ENCODE assay signal across 14 cellular contexts in the genomic region with DNA sequence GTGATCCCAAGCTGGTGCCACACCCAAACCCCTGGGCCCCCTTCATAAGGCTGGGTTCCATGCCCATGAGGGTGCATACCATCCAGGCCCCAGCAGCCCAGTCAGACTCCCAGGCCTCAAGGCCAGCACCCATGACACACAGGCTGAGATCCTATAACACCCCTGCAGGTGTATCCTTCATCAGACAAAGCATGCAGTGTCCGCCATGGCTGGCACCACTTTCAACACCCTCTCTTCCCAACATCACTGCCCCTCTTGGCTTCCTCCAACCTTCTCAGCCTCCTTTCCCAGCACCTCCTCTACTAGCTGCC. TPM values are rescaled to one million over a fixed set of nuclear protein-coding genes. Genes with fewer than 3 reads are reported as not detected.
DNase-seq lines count a peak whose midpoint lies in the region; ATAC-seq and TF ChIP-seq lines count a peak whose summit lies in the region.
"Had no signal": no experiment of that assay in that cellular context is flagged by ENCODE, and none has a peak within 500 bp of the region (broad histone marks: within the 10 kb centered on the region; RNA-seq: fewer than 3 reads in every experiment).

No MANE protein-coding gene starts in this region.

- H3K36me3 ChIP-seq in BLaER1 (peaks cover 31% of the 10 kb centered on the region), Loucy (ENCODE audit: insufficient read depth, low read length) (no peaks in the 10 kb centered on the region), esophagus squamous epithelium (peaks cover 0 to 12% (median 0%) of the 10 kb centered on the region in 3 donors)
- H3K36me3 ChIP-seq: colonic mucosa, prostate gland had no signal

- H3K4me3 ChIP-seq in BLaER1: no peak overlapping the region
- peak overlapping the region; percentile 2 for H3K4me3 ChIP-seq in Loucy (ENCODE audit: low read length, poor library complexity, severe bottlenecking)
- H3K4me3 ChIP-seq in esophagus squamous epithelium: no peak overlapping the region
- H3K4me3 ChIP-seq: colonic mucosa, lower lobe of right lung, mucosa of descending colon, prostate gland had no signal

- intact Hi-C loops in esophagus squamous epithelium (cut with DNase I) (loop anchor here (2.0 to 5.0 kb wide), 2 partner anchors 38 to 244 kb away; no protein-coding TSS in a partner anchor), sciatic nerve (cut with DNase I) (loop anchor here (5.0 to 10.0 kb wide), 2 partner anchors 39 to 162 kb away; no protein-coding TSS in a partner anchor)

- H3K4me1 ChIP-seq in BLaER1 (peaks cover 39% of the 10 kb centered on the region), Loucy (ENCODE audit: insufficient read depth, low read length, poor library complexity, severe bottlenecking) (peaks cover 15% of the 10 kb centered on the region), esophagus squamous epithelium (peaks cover 43 to 74% (median 60%) of the 10 kb centered on the region in 3 donors)
- H3K4me1 ChIP-seq: prostate gland had no signal

- TF ChIP-seq POLR2A in esophagus squamous epithelium (IDR thresholded peaks at IDR 0.05): no peak

- no peaks in the 10 kb centered on the region for H3K9me2 ChIP-seq in Loucy (replicated peaks; ENCODE audit: low read depth, low read length)
- H3K9me2 ChIP-seq: SK-N-SH had no signal

- WGBS in esophagus squamous epithelium, 2 donors: 36 to 53% methylated on average over 1 of the region's 1 CpG

- no peak for ATAC-seq in sciatic nerve
- ATAC-seq in HG02623 (IDR thresholded peaks at IDR 0.05; ENCODE audit: unreplicated experiment): no peak

- no peak for TF ChIP-seq CTCF in Loucy (conservative IDR thresholded peaks at IDR 0.05; ENCODE audit: low read length)
- TF ChIP-seq CTCF in esophagus squamous epithelium (IDR thresholded peaks at IDR 0.05): no peak

- H3K9me3 ChIP-seq in BLaER1: no peaks in the 10 kb centered on the region
- H3K9me3 ChIP-seq in Loucy (ENCODE audit: insufficient read depth, low read depth, low read length): no peaks in the 10 kb centered on the region
- H3K9me3 ChIP-seq in esophagus squamous epithelium: no peaks in the 10 kb centered on the region
- H3K9me3 ChIP-seq: Caco-2, colonic mucosa, lower lobe of right lung, mucosa of descending colon, prostate gland, SK-N-SH had no signal

- peaks cover 33% of the 10 kb centered on the region for H3K79me2 ChIP-seq in Loucy (ENCODE audit: insufficient read depth, low read length)

- 0 out of 2 replicates have a peak overlapping the region, but pooled peaks have one; percentile 18 for H3K9ac ChIP-seq in BLaER1
- peak overlapping the region; percentile 0 for H3K9ac ChIP-seq in Loucy (ENCODE audit: low read depth, low read length, poor library complexity, severe bottlenecking)
- H3K9ac ChIP-seq: SK-N-SH had no signal

- H3K4me2 ChIP-seq in BLaER1 (peak overlapping the region; percentile 56), Loucy (ENCODE audit: low read depth, low read length, poor library complexity, severe bottlenecking) (peak overlapping the region; percentile 32)
- H3K4me2 ChIP-seq: SK-N-SH had no signal

- peak overlapping the region; percentile 37; the same call in 1 of the 2 replicates for H3K27ac ChIP-seq in BLaER1
- H3K27ac ChIP-seq in esophagus squamous epithelium: peak overlapping the region in 3 of 4 donors; percentile 72 to 98 (median 96)
- H3K27ac ChIP-seq: colonic mucosa, lower lobe of right lung had no signal

- H4K20me1 ChIP-seq in BLaER1 (peaks cover 12% of the 10 kb centered on the region), Loucy (ENCODE audit: insufficient read depth, low read length, poor library complexity, severe bottlenecking) (peaks cover 10% of the 10 kb centered on the region)

- DNase-seq in esophagus squamous epithelium (lab: John Stamatoyannopoulos, UW) (no peak), sciatic nerve (ENCODE audit: low spot score) (peak; percentile 53), AML-193 (lab: John Stamatoyannopoulos, UW) (no peak), NOMO-1 treated with DMSO at 0.1 percent for 48 hours (lab: John Stamatoyannopoulos, UW; ENCODE audit: unreplicated experiment) (no peak), nucleus accumbens (lab: John Stamatoyannopoulos, UW) (no peak)

- H2AFZ ChIP-seq in Loucy (ENCODE audit: low read length): no peak overlapping the region

- H3K27me3 ChIP-seq in BLaER1 (no peaks in the 10 kb centered on the region), Loucy (ENCODE audit: insufficient read depth, low read length, poor library complexity, severe bottlenecking) (no peaks in the 10 kb centered on the region), esophagus squamous epithelium (no peaks in the 10 kb centered on the region)
- H3K27me3 ChIP-seq: colonic mucosa had no signal

- H3F3A ChIP-seq in Loucy (ENCODE audit: low read depth): no peaks in the 10 kb centered on the region

RNA-seq across cellular contexts. Expression of a gene that starts 3.5 kb away (rescaled TPM):
- 10 to 100 TPM; 15.1 to 31.3 (median 18.2) TPM for total RNA-seq in esophagus squamous epithelium
- 10.6 TPM for total RNA-seq in sciatic nerve

RNA-seq across cellular contexts. Expression of a gene that starts 3.6 kb away (rescaled TPM):
- total RNA-seq in esophagus squamous epithelium: 100 to 1,000 TPM; 293 to 431 (median 357) TPM
- 154 TPM for total RNA-seq in sciatic nerve

RNA-seq across cellular contexts. Expression of a gene that starts 6.5 kb away (rescaled TPM):
- 100 to 1,000 TPM in 3 of 4 donors, 10 to 100 TPM in 1; 57.7 to 215 (median 128) TPM for total RNA-seq in esophagus squamous epithelium
- 121 TPM for total RNA-seq in sciatic nerve

RNA-seq across cellular contexts. Expression of a gene that starts 10.1 kb away (rescaled TPM):
- total RNA-seq in esophagus squamous epithelium (1 to 10 TPM; 4.8 to 8.9 (median 7.1) TPM), sciatic nerve (7.5 TPM)
